Comparison of ENCODE assay signal across 8 cellular contexts in the genomic region with DNA sequence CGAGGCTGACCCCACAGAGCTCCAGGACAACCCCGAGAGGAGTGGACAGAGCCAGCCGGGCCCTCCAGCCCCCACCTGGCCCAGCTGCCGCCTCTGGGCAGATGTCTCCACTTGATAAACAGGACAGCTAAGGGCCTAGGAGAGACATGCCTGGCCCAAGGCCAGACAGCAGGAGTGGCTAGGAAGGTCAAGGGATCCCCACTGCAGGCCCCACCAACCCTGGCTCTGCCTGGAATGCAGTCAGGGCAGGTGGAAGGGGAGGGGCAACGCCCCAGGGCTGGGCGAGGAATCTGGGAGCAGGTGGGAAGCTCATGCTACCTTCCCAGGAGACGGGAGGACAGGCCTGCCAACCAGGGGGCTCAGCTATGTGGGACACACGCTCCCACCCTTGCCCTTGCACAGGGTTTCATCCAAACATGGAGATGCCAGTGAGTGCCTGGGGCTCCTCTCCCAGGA. TPM values are rescaled to one million over a fixed set of nuclear protein-coding genes. Genes with fewer than 3 reads are reported as not detected.
DNase-seq lines count a peak whose midpoint lies in the region; ATAC-seq and TF ChIP-seq lines count a peak whose summit lies in the region.

No MANE protein-coding gene starts in this region.

- no peak for TF ChIP-seq POLR2A in breast epithelium (IDR thresholded peaks at IDR 0.05)

- H3K4me3 ChIP-seq in A673 (ENCODE audit: low read depth, low read length, poor library complexity, severe bottlenecking) (peak overlapping the region; percentile 2), Karpas-422 (ENCODE audit: low read length) (peak overlapping the region; percentile 58), breast epithelium (peak overlapping the region in 1 of 3 donors; percentile 26), mesodermal cell (ENCODE audit: extremely low read depth, insufficient read depth, low read length, poor library complexity, severe bottlenecking) (no peak overlapping the region)

- CTCF ChIA-PET in A673 (lab: Charles Lee), result interaction anchor here (1.5 to 2.5 kb wide), 2 partner anchors 22 to 25 kb away, joined by 9 to 12 read pairs; a partner anchor contains a TSS

- H3K9me3 ChIP-seq in A673 (ENCODE audit: low read depth, low read length, poor library complexity, severe bottlenecking) (no peaks in the 10 kb centered on the region), Karpas-422 (ENCODE audit: low read length) (no peaks in the 10 kb centered on the region), breast epithelium (no peaks in the 10 kb centered on the region), mesodermal cell (ENCODE audit: control insufficient read depth, low read length) (no peaks in the 10 kb centered on the region)

- H3K36me3 ChIP-seq in A673 (ENCODE audit: insufficient read depth, low read length, poor library complexity, severe bottlenecking) (no peaks in the 10 kb centered on the region), Karpas-422 (ENCODE audit: insufficient read depth, low read length) (no peaks in the 10 kb centered on the region), breast epithelium (no peaks in the 10 kb centered on the region), mesodermal cell (ENCODE audit: control insufficient read depth, insufficient read depth, low read length) (peaks cover 4% of the 10 kb centered on the region)

- H3K4me2 ChIP-seq in Karpas-422 (ENCODE audit: low read depth, low read length, poor library complexity, severe bottlenecking), result peak overlapping the region; percentile 64

- ATAC-seq in activated CD4-positive, CD25-positive, alpha-beta regulatory T cell treated with anti-CD3 and anti-CD28 coated beads, Interleukin-2, amount 50 U/mL, for 24 hours, result no peak

- no TSS peak for BruUV-seq in A673 (replicated peaks; lab: Mats Ljungman, UMichigan)

- peaks cover 60% of the 10 kb centered on the region for H4K20me1 ChIP-seq in Karpas-422 (ENCODE audit: insufficient read depth, low read depth, low read length)

- POLR2A ChIA-PET in A673 (lab: Charles Lee; ENCODE audit: low non-redundant PET), result no interaction called here

- WGBS in mesodermal cell (ENCODE audit: insufficient coverage in 2 of 2), 2 experiments, result 82 to 88% methylated on average over 8 of the region's 8 CpGs

- H3K27ac ChIP-seq in A673 (ENCODE audit: low read depth, low read length, poor library complexity, severe bottlenecking) (peak overlapping the region; percentile 82), Karpas-422 (ENCODE audit: low read length) (peak overlapping the region; percentile 72), breast epithelium (peak overlapping the region; percentile 88 to 93), mesodermal cell (ENCODE audit: low read depth, low read length, severe bottlenecking) (peak overlapping the region; percentile 90)

- H3K27me3 ChIP-seq in A673 (replicated peaks; ENCODE audit: insufficient read depth, low read depth, low read length, poor library complexity), result no peaks in the 10 kb centered on the region
- no peaks in the 10 kb centered on the region for H3K27me3 ChIP-seq in Karpas-422 (ENCODE audit: low read length)
- no peaks in the 10 kb centered on the region for H3K27me3 ChIP-seq in breast epithelium

- peaks cover 49% of the 10 kb centered on the region for H3K4me1 ChIP-seq in A673 (ENCODE audit: insufficient read depth, low read length, poor library complexity, severe bottlenecking)
- peaks cover 78% of the 10 kb centered on the region for H3K4me1 ChIP-seq in Karpas-422 (ENCODE audit: low read length)
- peaks cover 31 to 82% of the 10 kb centered on the region in 2 donors for H3K4me1 ChIP-seq in breast epithelium
- peaks cover 41% of the 10 kb centered on the region for H3K4me1 ChIP-seq in mesodermal cell (ENCODE audit: control insufficient read depth, insufficient read depth, low read length, poor library complexity, severe bottlenecking)

- H3K9me2 ChIP-seq in Karpas-422 (replicated peaks; ENCODE audit: insufficient read depth, low read length), result no peaks in the 10 kb centered on the region

- H2AFZ ChIP-seq in Karpas-422 (ENCODE audit: low read length), result no peak overlapping the region

- intact Hi-C loops in A673 (cut with micrococcal nuclease; ENCODE audit: unreplicated experiment), result no loop called here
- intact Hi-C loops in breast epithelium (cut with DNase I; ENCODE audit: low total_unique reads), result no loop called here

- H3K79me2 ChIP-seq in Karpas-422 (ENCODE audit: low read length), result peaks cover 55% of the 10 kb centered on the region

- no peak for TF ChIP-seq CTCF in A673 (conservative IDR thresholded peaks at IDR 0.05; ENCODE audit: low read depth, low read length)
- TF ChIP-seq CTCF in breast epithelium (IDR thresholded peaks at IDR 0.05), result no peak

- H3K9ac ChIP-seq in Karpas-422 (ENCODE audit: low read length), result peak overlapping the region; percentile 58

- no peak for DNase-seq in A673 (ENCODE audit: low spot score)
- DNase-seq in Karpas-422, result no peak
- peak in 1 of 2 donors; percentile 77 for DNase-seq in breast epithelium (ENCODE audit: low spot score in 2 of 2)
- DNase-seq in NCI-H1694 (lab: John Stamatoyannopoulos, UW), result no peak
- no peak for DNase-seq in H4 (ENCODE audit: low spot score)
- DNase-seq in AG08395 (ENCODE audit: low spot score), result no peak

RNA-seq across cellular contexts. Expression of a gene that starts 25.2 kb away (rescaled TPM):
- total RNA-seq in A673 (2021) (100 and 108 TPM in 2 replicates), breast epithelium (10 to 100 TPM; 25.6 to 52.5 (median 33.8) TPM)
- 12.8 and 13.4 TPM in 2 replicates for total RNA-seq in Karpas-422 (2014; rRNA removed; shearing (Covaris generic); ENCODE audit: low replicate concordance)
- polyA plus RNA-seq in mesodermal cell (2013, experiment 1 of 2), result 96.1 TPM
- 78.6 TPM for polyA plus RNA-seq in mesodermal cell (2013, experiment 2 of 2)
- total RNA-seq in H4 (2014; rRNA removed; shearing (Covaris generic)), result 34.1 TPM in 2 replicates

RNA-seq across cellular contexts. Expression of a gene that starts 27.2 kb away (rescaled TPM):
- total RNA-seq in A673 (2021) (115 and 119 TPM in 2 replicates), breast epithelium (1 to 10 TPM; 6.3 to 8.2 (median 7.9) TPM)
- total RNA-seq in Karpas-422 (2014; rRNA removed; shearing (Covaris generic); ENCODE audit: low replicate concordance), result 7.8 and 50.7 TPM in 2 replicates
- polyA plus RNA-seq in mesodermal cell (2013, experiment 1 of 2), result 23.5 TPM
- polyA plus RNA-seq in mesodermal cell (2013, experiment 2 of 2), result 22.8 TPM
- 18.6 and 19.0 TPM in 2 replicates for total RNA-seq in H4 (2014; rRNA removed; shearing (Covaris generic))

RNA-seq across cellular contexts. Expression of a gene that starts 31.8 kb away (rescaled TPM):
- total RNA-seq in A673 (2021) (22.6 and 26.3 TPM in 2 replicates), breast epithelium (1 to 10 TPM; 6.1 to 7.7 (median 7.5) TPM)
- total RNA-seq in Karpas-422 (2014; rRNA removed; shearing (Covaris generic); ENCODE audit: low replicate concordance), result 5.3 and 9.5 TPM in 2 replicates
- 18.6 TPM for polyA plus RNA-seq in mesodermal cell (2013, experiment 1 of 2)
- polyA plus RNA-seq in mesodermal cell (2013, experiment 2 of 2), result 16.3 TPM
- total RNA-seq in H4 (2014; rRNA removed; shearing (Covaris generic)), result 1.7 and 2.9 TPM in 2 replicates

RNA-seq across cellular contexts. Expression of a gene that starts 36.6 kb away (rescaled TPM):
- total RNA-seq in A673 (2021), result 2.0 and 3.0 TPM in 2 replicates
- 0.43 and 0.86 TPM in 2 replicates for total RNA-seq in Karpas-422 (2014; rRNA removed; shearing (Covaris generic); ENCODE audit: low replicate concordance)
- total RNA-seq in breast epithelium, result 10 to 100 TPM in 2 of 3 donors, 1 to 10 TPM in 1; 1.6 to 51.4 (median 25.9) TPM
- polyA plus RNA-seq in mesodermal cell (2013, experiment 1 of 2), result 15.7 TPM
- 12.8 TPM for polyA plus RNA-seq in mesodermal cell (2013, experiment 2 of 2)
- total RNA-seq in H4 (2014; rRNA removed; shearing (Covaris generic)), result 0.19 and 0.78 TPM in 2 replicates
